Comparison of ENCODE assay signal across 11 cellular contexts in genomic region chr5:155049569-155050383, GRCh38. TPM values are rescaled to one million over a fixed set of nuclear protein-coding genes. Genes with fewer than 3 reads are reported as not detected.
DNase-seq lines count a peak whose midpoint lies in the region; ATAC-seq and TF ChIP-seq lines count a peak whose summit lies in the region.
"Had no signal": no experiment of that assay in that cellular context is flagged by ENCODE, and none has a peak within 500 bp of the region (broad histone marks: within the 10 kb centered on the region; RNA-seq: fewer than 3 reads in every experiment).

No MANE protein-coding gene starts in this region.

- H3K4me2 ChIP-seq in PC-9: no peak overlapping the region

- H3K9me2 ChIP-seq in PC-9 (ENCODE audit: insufficient read depth): no peaks in the 10 kb centered on the region

- no peaks in the 10 kb centered on the region for H3F3A ChIP-seq in PC-9 (ENCODE audit: insufficient read depth, low read depth)

- H3K27ac Mint-ChIP-seq in effector memory CD8-positive, alpha-beta T cell: no peak overlapping the region
- H3K27ac Mint-ChIP-seq: activated CD4-positive, alpha-beta memory T cell treated with anti-CD3 and anti-CD28 coated beads for 36 hours had no signal

- peaks cover 0 to 1% of the 10 kb centered on the region in 2 donors for H3K9me3 Mint-ChIP-seq in effector memory CD8-positive, alpha-beta T cell
- H3K9me3 Mint-ChIP-seq: activated CD4-positive, alpha-beta memory T cell treated with anti-CD3 and anti-CD28 coated beads for 36 hours had no signal

- H3K9me3 ChIP-seq in PC-9 (ENCODE audit: insufficient read depth, low read depth): no peaks in the 10 kb centered on the region

- no TSS peak for BruUV-seq in PC-9 (replicated peaks; lab: Mats Ljungman, UMichigan)

- no peak for DNase-seq in AG09309 (ENCODE audit: low read depth)
- no peak for DNase-seq in GM13977 (ENCODE audit: low spot score)
- no peak for DNase-seq in PC-9
- DNase-seq in glomerular visceral epithelial cell (ENCODE audit: extremely low spot score): peak; percentile 8
- no peak for DNase-seq in ureter (ENCODE audit: low spot score)
- DNase-seq in head of caudate nucleus: no peak
- no peak for DNase-seq in effector memory CD8-positive, alpha-beta T cell
- DNase-seq in kidney glomerular epithelial cell (lab: John Stamatoyannopoulos, UW): no peak
- DNase-seq: activated CD4-positive, alpha-beta memory T cell treated with anti-CD3 and anti-CD28 coated beads for 36 hours; DMS79 treated with DMSO at 0.1 percent for 48 hours; stimulated activated naive CD4-positive, alpha-beta T cell treated with Interleukin-2 at 50 U/mL for 16 hours had no signal

- H3K36me3 Mint-ChIP-seq in effector memory CD8-positive, alpha-beta T cell (ENCODE audit: insufficient read depth): no peaks in the 10 kb centered on the region
- H3K36me3 Mint-ChIP-seq: activated CD4-positive, alpha-beta memory T cell treated with anti-CD3 and anti-CD28 coated beads for 36 hours had no signal

- intact Hi-C loops in PC-9 (cut with micrococcal nuclease; ENCODE audit: unreplicated experiment): no loop called here
- intact Hi-C loops in head of caudate nucleus (cut with DNase I): no loop called here

- H3K4me3 ChIP-seq in AG09309 (ENCODE audit: control insufficient read depth, low read depth, low read length): no peak overlapping the region
- H3K4me3 ChIP-seq in PC-9: no peak overlapping the region

- CTCF ChIA-PET in PC-9 (lab: Charles Lee): no interaction called here

- no peaks in the 10 kb centered on the region for H3K79me2 ChIP-seq in PC-9 (ENCODE audit: low read depth)

- ATAC-seq in effector memory CD8-positive, alpha-beta T cell (replicated peaks): no peak

- in situ Hi-C loops in GM13977 (cut with MboI; ENCODE audit: low pct_unique_long_range_greater_than_20kb, low sequenced_read_pairs, unreplicated experiment): loop anchor here (25.0 kb wide), 1 partner anchor 412 kb away; no protein-coding TSS in a partner anchor

- POLR2A ChIA-PET in PC-9 (lab: Charles Lee; ENCODE audit: unreplicated experiment): interaction anchor here (0.7 kb wide), 1 partner anchor 36 kb away, joined by 3 read pairs; no protein-coding TSS in a partner anchor

- TF ChIP-seq CTCF in AG09309 (IDR thresholded peaks at IDR 0.05; ENCODE audit: control insufficient read depth, insufficient read depth, low read depth, low read length, missing control alignments) (peak; percentile 38), GM13977 (IDR thresholded peaks at IDR 0.05; ENCODE audit: extremely low read depth, insufficient read depth, missing control alignments) (peak; percentile 53), PC-9 (conservative IDR thresholded peaks at IDR 0.05) (peak; percentile 42; the same call in 1 of the 2 replicates)

- no peaks in the 10 kb centered on the region for H4K20me1 ChIP-seq in PC-9 (ENCODE audit: insufficient read depth)

- no peaks in the 10 kb centered on the region for H3K4me1 Mint-ChIP-seq in effector memory CD8-positive, alpha-beta T cell (ENCODE audit: low read depth in 2 of 2)

- no peak overlapping the region for H2AFZ ChIP-seq in PC-9

- H3K27ac ChIP-seq in PC-9: no peak overlapping the region

- peaks cover 54% of the 10 kb centered on the region for H3K27me3 ChIP-seq in PC-9 (ENCODE audit: insufficient read depth, low read depth)

- no peaks in the 10 kb centered on the region for H3K4me1 ChIP-seq in PC-9 (replicated peaks; ENCODE audit: insufficient read depth)

- peaks cover 36 to 64% of the 10 kb centered on the region in 2 donors for H3K27me3 Mint-ChIP-seq in effector memory CD8-positive, alpha-beta T cell

- no peaks in the 10 kb centered on the region for H3K36me3 ChIP-seq in PC-9 (ENCODE audit: low read depth)

- no peak overlapping the region for H3K4me3 Mint-ChIP-seq in effector memory CD8-positive, alpha-beta T cell
- H3K4me3 Mint-ChIP-seq: activated CD4-positive, alpha-beta memory T cell treated with anti-CD3 and anti-CD28 coated beads for 36 hours had no signal

RNA-seq across cellular contexts. Expression of gene KIF4B, which starts 36.2 kb away (rescaled TPM):
- total RNA-seq in PC-9 (2021): 0.13 TPM in 1 of 2 replicates, not detected in the other
- not detected for total RNA-seq in ureter
